26 cellular contexts compared by ENCODE assay signal in genomic region chr1:71542155-71542554, GRCh38.
"Had no signal": no experiment of that assay in that cellular context is flagged by ENCODE, and none has a peak within 500 bp of the region (broad histone marks: within the 10 kb centered on the region; RNA-seq: fewer than 3 reads in every experiment).

No MANE protein-coding gene starts in this region.

- H3K9me3 ChIP-seq: colonic mucosa, esophagus squamous epithelium, gastrocnemius medialis, left lung, lower lobe of right lung had no signal

- H3K4me1 ChIP-seq: colonic mucosa, esophagus squamous epithelium, gastrocnemius medialis, left lung, lower lobe of right lung had no signal

- H3K9me3 Mint-ChIP-seq: dendritic cell treated with granulocyte-macrophage colony-stimulating factor and Interleukin-4, amounts not matched to agents 40 ng/mL and 50 ng/mL, for 4 days; endodermal cell had no signal

- H3K36me3 ChIP-seq: colonic mucosa, esophagus squamous epithelium, gastrocnemius medialis, left lung, lower lobe of right lung had no signal

- H3K4me3 ChIP-seq: colonic mucosa, esophagus squamous epithelium, gastrocnemius medialis, hepatocyte, left lung, lower lobe of right lung had no signal

- H3K27me3 ChIP-seq: colonic mucosa, esophagus squamous epithelium, gastrocnemius medialis, hepatocyte, left lung had no signal

- H3K27me3 Mint-ChIP-seq: dendritic cell treated with granulocyte-macrophage colony-stimulating factor and Interleukin-4, amounts not matched to agents 40 ng/mL and 50 ng/mL, for 4 days; effector memory CD8-positive, alpha-beta T cell had no signal

- H3K4me2 ChIP-seq: hepatocyte had no signal

- H3K27ac ChIP-seq: colonic mucosa, epithelial cell of prostate, esophagus squamous epithelium, gastrocnemius medialis, hepatocyte, left lung, lower lobe of right lung had no signal

- ATAC-seq: effector memory CD8-positive, alpha-beta T cell; esophagus mucosa; gastrocnemius medialis; left lung; lower lobe of right lung had no signal

- H3K36me3 Mint-ChIP-seq: immature natural killer cell had no signal

- H3K79me2 ChIP-seq: hepatocyte had no signal

- H3K4me1 Mint-ChIP-seq: endodermal cell, immature natural killer cell had no signal

- H3K27ac Mint-ChIP-seq: dendritic cell treated with granulocyte-macrophage colony-stimulating factor and Interleukin-4, amounts not matched to agents 40 ng/mL and 50 ng/mL, for 4 days; effector memory CD8-positive, alpha-beta T cell; endodermal cell; immature natural killer cell had no signal

- DNase-seq: cerebellar nuclear complex; colonic mucosa; cortex of kidney; effector CD8-positive, alpha-beta T cell; effector memory CD8-positive, alpha-beta T cell; endodermal cell; erythroblast; esophagus squamous epithelium; foreskin fibroblast; foreskin melanocyte; gastrocnemius medialis; glutamatergic neuron; head of caudate nucleus; hypothalamus; immature natural killer cell; islet precursor cell; kidney; kidney glomerular epithelial cell; left lung; lower lobe of right lung; mesenchymal stem cell; midbrain had no signal

- H3K4me3 Mint-ChIP-seq: dendritic cell treated with granulocyte-macrophage colony-stimulating factor and Interleukin-4, amounts not matched to agents 40 ng/mL and 50 ng/mL, for 4 days; effector memory CD8-positive, alpha-beta T cell; endodermal cell; immature natural killer cell had no signal
